Comparison of ENCODE assay signal across 39 cellular contexts in the genomic region with DNA sequence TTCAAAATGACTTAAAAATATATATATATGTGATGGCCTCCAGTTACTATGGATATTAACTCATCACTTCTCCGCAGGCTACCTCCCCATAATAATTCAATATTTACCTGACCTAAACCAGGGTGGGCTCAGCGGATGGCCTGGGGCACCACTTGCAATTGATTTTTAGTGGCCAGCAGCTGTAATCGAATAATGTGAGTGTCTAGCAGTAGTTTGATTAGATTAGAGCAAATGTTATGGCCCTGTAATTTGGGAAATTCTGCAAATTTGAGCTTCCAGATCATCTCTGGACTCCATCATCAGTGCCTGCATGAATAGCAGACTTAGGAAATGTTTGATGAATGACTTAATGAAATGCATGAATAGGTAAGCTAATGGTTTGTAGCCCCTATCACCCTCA. TPM values are rescaled to one million over a fixed set of nuclear protein-coding genes. Genes with fewer than 3 reads are reported as not detected.
"Had no signal": no experiment of that assay in that cellular context is flagged by ENCODE, and none has a peak within 500 bp of the region (broad histone marks: within the 10 kb centered on the region; RNA-seq: fewer than 3 reads in every experiment).

No MANE protein-coding gene starts in this region.

- H3K36me3 Mint-ChIP-seq: activated CD8-positive, alpha-beta memory T cell treated with anti-CD3 and anti-CD28 coated beads, Interleukin-2, amount 10 ng/mL, durations not matched to agents 7 days and 5 days; activated naive CD4-positive, alpha-beta T cell treated with anti-CD3 and anti-CD28 coated beads, Interleukin-2, amount 50 U/mL, for 72 hours; activated naive CD8-positive, alpha-beta T cell treated with anti-CD3 and anti-CD28 coated beads for 36 hours; WTC11 had no signal

- DNase-seq: activated CD4-positive, alpha-beta memory T cell treated with anti-CD3 and anti-CD28 coated beads, Interleukin-2, amount 10 ng/mL, durations not matched to agents 7 days and 5 days; activated CD4-positive, alpha-beta T cell treated with anti-CD3 and anti-CD28 coated beads for 1 hour; activated CD4-positive, alpha-beta T cell treated with anti-CD3 and anti-CD28 coated beads for 36 hours; activated CD4-positive, alpha-beta T cell treated with anti-CD3 and anti-CD28 coated beads for 48 hours; activated CD4-positive, alpha-beta T cell treated with anti-CD3 and anti-CD28 coated beads, Interleukin-2, amount 10 ng/mL, durations not matched to agents 7 days and 5 days; activated CD4-positive, alpha-beta T cell treated with anti-CD3 and anti-CD28 coated beads, Interleukin-2, amount 50 U/mL, for 48 hours; activated CD4-positive, CD25-positive, alpha-beta regulatory T cell; activated CD8-positive, alpha-beta memory T cell treated with anti-CD3 and anti-CD28 coated beads for 24 hours; activated CD8-positive, alpha-beta memory T cell treated with anti-CD3 and anti-CD28 coated beads, Interleukin-2, amount 10 ng/mL, durations not matched to agents 7 days and 5 days; activated CD8-positive, alpha-beta memory T cell treated with anti-CD3 and anti-CD28 coated beads, Interleukin-2, amount 50 U/mL, for 48 hours; activated CD8-positive, alpha-beta T cell treated with anti-CD3 and anti-CD28 coated beads, Interleukin-2, amount 10 ng/mL, durations not matched to agents 7 days and 5 days; activated effector memory CD4-positive, alpha-beta T cell treated with Interleukin-2 at 50 U/mL for 16 hours; activated gamma-delta T cell; activated naive CD4-positive, alpha-beta T cell treated with anti-CD3 and anti-CD28 coated beads for 36 hours; activated naive CD4-positive, alpha-beta T cell treated with anti-CD3 and anti-CD28 coated beads, Interleukin-2, amount 50 U/mL, for 16 hours; activated naive CD8-positive, alpha-beta T cell treated with anti-CD3 and anti-CD28 coated beads for 36 hours; activated T-cell treated with anti-CD3 and anti-CD28 coated beads, Interleukin-2, amount 50 U/mL, for 24 hours; activated T-cell treated with anti-CD3 and anti-CD28 coated beads, Interleukin-2, amount 50 U/mL, for 48 hours; amniotic stem cell; aorta; body of pancreas; caudate nucleus; cerebellar nuclear complex; T-cell; T-helper 2 cell; T-helper 9 cell; WERI-Rb-1 had no signal

- ATAC-seq: activated CD4-positive, alpha-beta T cell treated with anti-CD3 and anti-CD28 coated beads for 36 hours; activated CD4-positive, CD25-positive, alpha-beta regulatory T cell treated with anti-CD3 and anti-CD28 coated beads, Interleukin-2, amount 50 U/mL, for 24 hours; activated CD8-positive, alpha-beta memory T cell treated with anti-CD3 and anti-CD28 coated beads, Interleukin-2, amount 10 ng/mL, durations not matched to agents 7 days and 5 days; activated CD8-positive, alpha-beta T cell treated with anti-CD3 and anti-CD28 coated beads, Interleukin-2, amount 10 ng/mL, durations not matched to agents 7 days and 5 days; activated naive CD4-positive, alpha-beta T cell treated with anti-CD3 and anti-CD28 coated beads, Interleukin-2, amount 50 U/mL, for 72 hours; body of pancreas; T-cell; WTC11 had no signal

- H3K9me3 ChIP-seq: adrenal gland, body of pancreas had no signal

- H3K4me3 ChIP-seq: adrenal gland, body of pancreas, cardiac muscle cell had no signal

- H3K27me3 Mint-ChIP-seq: activated CD4-positive, alpha-beta memory T cell treated with anti-CD3 and anti-CD28 coated beads, Interleukin-2, amount 10 ng/mL, durations not matched to agents 7 days and 5 days; activated CD4-positive, alpha-beta T cell treated with anti-CD3 and anti-CD28 coated beads for 36 hours; activated CD4-positive, alpha-beta T cell treated with anti-CD3 and anti-CD28 coated beads, Interleukin-2, amount 10 ng/mL, durations not matched to agents 7 days and 5 days; activated T-cell treated with anti-CD3 and anti-CD28 coated beads, Interleukin-2, amount 50 U/mL, for 24 hours had no signal

- H3K4me1 Mint-ChIP-seq: activated CD4-positive, alpha-beta memory T cell treated with anti-CD3 and anti-CD28 coated beads, Interleukin-2, amount 10 ng/mL, durations not matched to agents 7 days and 5 days; activated CD4-positive, alpha-beta T cell treated with anti-CD3 and anti-CD28 coated beads for 36 hours; activated CD4-positive, alpha-beta T cell treated with anti-CD3 and anti-CD28 coated beads, Interleukin-2, amount 10 ng/mL, durations not matched to agents 7 days and 5 days; activated CD8-positive, alpha-beta memory T cell treated with anti-CD3 and anti-CD28 coated beads, Interleukin-2, amount 10 ng/mL, durations not matched to agents 7 days and 5 days; activated naive CD8-positive, alpha-beta T cell treated with anti-CD3 and anti-CD28 coated beads for 36 hours; central memory CD8-positive, alpha-beta T cell had no signal

- H3K36me3 ChIP-seq: adrenal gland, cardiac muscle cell, WERI-Rb-1 had no signal

- H3K4me3 Mint-ChIP-seq: activated CD4-positive, alpha-beta memory T cell treated with anti-CD3 and anti-CD28 coated beads, Interleukin-2, amount 10 ng/mL, durations not matched to agents 7 days and 5 days; activated CD4-positive, alpha-beta T cell treated with anti-CD3 and anti-CD28 coated beads for 36 hours; activated CD4-positive, alpha-beta T cell treated with anti-CD3 and anti-CD28 coated beads, Interleukin-2, amount 10 ng/mL, durations not matched to agents 7 days and 5 days; activated CD8-positive, alpha-beta memory T cell treated with anti-CD3 and anti-CD28 coated beads, Interleukin-2, amount 10 ng/mL, durations not matched to agents 7 days and 5 days; activated CD8-positive, alpha-beta T cell treated with anti-CD3 and anti-CD28 coated beads, Interleukin-2, amount 10 ng/mL, durations not matched to agents 7 days and 5 days; activated naive CD4-positive, alpha-beta T cell treated with anti-CD3 and anti-CD28 coated beads for 36 hours; activated naive CD8-positive, alpha-beta T cell treated with anti-CD3 and anti-CD28 coated beads for 36 hours; activated T-cell treated with anti-CD3 and anti-CD28 coated beads, Interleukin-2, amount 50 U/mL, for 24 hours; central memory CD8-positive, alpha-beta T cell; T-cell; T-helper 2 cell treated with Interferon-gamma antibody and Interleukin-4, amounts not matched to agents 5 μg/mL and 100 μg/mL, for 36 hours; WTC11 had no signal

- H3K27me3 ChIP-seq: body of pancreas, cardiac muscle cell had no signal

- H3K27ac Mint-ChIP-seq: activated CD4-positive, alpha-beta memory T cell treated with anti-CD3 and anti-CD28 coated beads, Interleukin-2, amount 10 ng/mL, durations not matched to agents 7 days and 5 days; activated CD4-positive, alpha-beta T cell treated with anti-CD3 and anti-CD28 coated beads for 36 hours; activated CD4-positive, alpha-beta T cell treated with anti-CD3 and anti-CD28 coated beads, Interleukin-2, amount 10 ng/mL, durations not matched to agents 7 days and 5 days; activated CD8-positive, alpha-beta memory T cell treated with anti-CD3 and anti-CD28 coated beads, Interleukin-2, amount 10 ng/mL, durations not matched to agents 7 days and 5 days; activated CD8-positive, alpha-beta T cell treated with anti-CD3 and anti-CD28 coated beads, Interleukin-2, amount 10 ng/mL, durations not matched to agents 7 days and 5 days; activated naive CD4-positive, alpha-beta T cell treated with anti-CD3 and anti-CD28 coated beads for 36 hours; activated naive CD8-positive, alpha-beta T cell treated with anti-CD3 and anti-CD28 coated beads for 36 hours; activated T-cell treated with anti-CD3 and anti-CD28 coated beads, Interleukin-2, amount 50 U/mL, for 24 hours; activated T-helper 2 cell treated with anti-CD3 and anti-CD28 coated beads, Interferon-gamma antibody, Interleukin-2, Interleukin-4, amounts not matched to agents 10 μg/mL and 5 μg/mL and 100 μg/mL, durations not matched to agents 14 hours and 24 hours and 36 hours; T-cell; T-helper 2 cell treated with Interferon-gamma antibody and Interleukin-4, amounts not matched to agents 5 μg/mL and 100 μg/mL, for 36 hours; WTC11 had no signal

- H3K27ac ChIP-seq: adrenal gland, body of pancreas, cardiac muscle cell, WERI-Rb-1 had no signal

RNA-seq across cellular contexts. Expression of a gene that starts 44.0 kb away (rescaled TPM):
- total RNA-seq: activated CD4-positive, alpha-beta memory T cell treated with anti-CD3 and anti-CD28 coated beads, Interleukin-2, amount 10 ng/mL, durations not matched to agents 7 days and 5 days; activated CD4-positive, alpha-beta T cell treated with anti-CD3 and anti-CD28 coated beads for 36 hours; activated CD4-positive, alpha-beta T cell treated with anti-CD3 and anti-CD28 coated beads, Interleukin-2, amount 10 ng/mL, durations not matched to agents 7 days and 5 days; activated CD8-positive, alpha-beta memory T cell treated with anti-CD3 and anti-CD28 coated beads, Interleukin-2, amount 10 ng/mL, durations not matched to agents 7 days and 5 days; activated CD8-positive, alpha-beta T cell treated with anti-CD3 and anti-CD28 coated beads, Interleukin-2, amount 10 ng/mL, durations not matched to agents 7 days and 5 days; activated naive CD4-positive, alpha-beta T cell treated with anti-CD3 and anti-CD28 coated beads for 36 hours; activated naive CD4-positive, alpha-beta T cell treated with anti-CD3 and anti-CD28 coated beads, Interleukin-2, amount 50 U/mL, for 72 hours; activated naive CD8-positive, alpha-beta T cell treated with anti-CD3 and anti-CD28 coated beads for 36 hours; activated T-helper 2 cell treated with anti-CD3 and anti-CD28 coated beads, Interferon-gamma antibody, Interleukin-2, Interleukin-4, amounts not matched to agents 10 μg/mL and 5 μg/mL and 100 μg/mL, durations not matched to agents 14 hours and 24 hours and 36 hours; adrenal gland; aorta; astrocyte; body of pancreas; bronchial epithelial cell; cardiac muscle cell; chondrocyte; T-cell; T-helper 1 cell treated with Interleukin-12 subunit alpha and Interleukin-12 subunit beta and Interleukin-4 antibody, amounts not matched to agents 30 ng/mL and 1 ng/mL, for 36 hours; WTC11 had no signal
- polyA plus RNA-seq: adrenal gland, aorta, cardiac muscle cell had no signal
